Comparison of ENCODE assay signal across 1 cellular context in genomic region chr4:40055873-40056721, GRCh38.
TF ChIP-seq lines count a peak whose summit lies in the region.

No MANE protein-coding gene starts in this region.

TF ChIP-seq in HepG2, 621 proteins besides CTCF, POLR2A, EP300 and RAD21 (continued from another document and continues in another):
- TF ChIP-seq ZHX2 (IDR thresholded peaks at IDR 0.05; ENCODE audit: low read depth) = no peak
- no peak for TF ChIP-seq ZHX2 (CRISPR knock-in tag; IDR thresholded peaks at IDR 0.05; ENCODE audit: borderline replicate concordance)
- no peak for TF ChIP-seq ZNF776 (CRISPR knock-in tag; IDR thresholded peaks at IDR 0.05)
- peak; percentile 44; the same call in 1 of the 2 replicates for TF ChIP-seq MXD3 (CRISPR knock-in tag; IDR thresholded peaks at IDR 0.05)
- no peak for TF ChIP-seq KLF12 (CRISPR knock-in tag; IDR thresholded peaks at IDR 0.05; ENCODE audit: borderline replicate concordance)
- no peak for TF ChIP-seq CREM (IDR thresholded peaks at IDR 0.05)
- TF ChIP-seq CREM (CRISPR knock-in tag; IDR thresholded peaks at IDR 0.05) = no peak
- TF ChIP-seq NAIF1 (CRISPR knock-in tag; IDR thresholded peaks at IDR 0.05; ENCODE audit: borderline replicate concordance) = no peak; the same call in 1 of the 2 replicates
- no peak for TF ChIP-seq ZFP36 (IDR thresholded peaks at IDR 0.05; ENCODE audit: borderline replicate concordance, low read depth, low read length, partially characterized antibody)
- peak; percentile 24; the same call in 1 of the 2 replicates for TF ChIP-seq EEA1 (CRISPR knock-in tag; IDR thresholded peaks at IDR 0.05; ENCODE audit: borderline replicate concordance)
- no peak for TF ChIP-seq PBX3 (CRISPR knock-in tag; IDR thresholded peaks at IDR 0.05; ENCODE audit: borderline replicate concordance)
- TF ChIP-seq IRF1 (CRISPR knock-in tag; IDR thresholded peaks at IDR 0.05; ENCODE audit: low read depth) = no peak
- TF ChIP-seq ZIK1 (CRISPR knock-in tag; IDR thresholded peaks at IDR 0.05; ENCODE audit: borderline replicate concordance, low read depth) = no peak
- no peak for TF ChIP-seq IRF2 (CRISPR knock-in tag; IDR thresholded peaks at IDR 0.05)
- TF ChIP-seq ZFP90 (CRISPR knock-in tag; IDR thresholded peaks at IDR 0.05; ENCODE audit: borderline replicate concordance) = no peak; the same call in 1 of the 2 replicates
- no peak for TF ChIP-seq KIAA2018 (CRISPR knock-in tag; IDR thresholded peaks at IDR 0.05; ENCODE audit: borderline replicate concordance)
- TF ChIP-seq ZFAT (CRISPR knock-in tag; conservative IDR thresholded peaks at IDR 0.05) = no peak
- no peak for TF ChIP-seq XRCC5 (optimal IDR thresholded peaks at IDR 0.05; ENCODE audit: low read length)
- TF ChIP-seq FOXA3 (CRISPR knock-in tag; IDR thresholded peaks at IDR 0.05) = no peak; the same call in 1 of the 2 replicates
- TF ChIP-seq MTA1 (CRISPR knock-in tag; IDR thresholded peaks at IDR 0.05; ENCODE audit: borderline replicate concordance) = peak; percentile 92; the same call in 1 of the 2 replicates
- peak; percentile 20; the same call in 1 of the 2 replicates for TF ChIP-seq BCL3 (CRISPR knock-in tag; IDR thresholded peaks at IDR 0.05)
- TF ChIP-seq TRIM24 (CRISPR knock-in tag; IDR thresholded peaks at IDR 0.05) = no peak
- TF ChIP-seq ZBTB42 (CRISPR knock-in tag; IDR thresholded peaks at IDR 0.05) = no peak
- no peak for TF ChIP-seq USF2 (IDR thresholded peaks at IDR 0.05; ENCODE audit: low read depth, low read length)
- no peak for TF ChIP-seq USF2 (CRISPR knock-in tag; IDR thresholded peaks at IDR 0.05; ENCODE audit: borderline replicate concordance)
- no peak for TF ChIP-seq TRIM22 (IDR thresholded peaks at IDR 0.05)
- no peak for TF ChIP-seq NR3C1 (CRISPR knock-in tag; IDR thresholded peaks at IDR 0.05)
- TF ChIP-seq SCMH1 (CRISPR knock-in tag; IDR thresholded peaks at IDR 0.05; ENCODE audit: borderline replicate concordance) = no peak
- TF ChIP-seq FOXP4 (CRISPR knock-in tag; IDR thresholded peaks at IDR 0.05) = no peak; the same call in 1 of the 2 replicates
- no peak for TF ChIP-seq ZNF354B (CRISPR knock-in tag; IDR thresholded peaks at IDR 0.05)
- 0 out of 2 replicates have a peak, but pooled peaks have one; percentile 42 for TF ChIP-seq SMAD9 (CRISPR knock-in tag; IDR thresholded peaks at IDR 0.05)
- TF ChIP-seq ZBTB21 (CRISPR knock-in tag; IDR thresholded peaks at IDR 0.05) = no peak
- no peak for TF ChIP-seq ZNF350 (CRISPR knock-in tag; IDR thresholded peaks at IDR 0.05; ENCODE audit: borderline replicate concordance, low read depth)
